In the genomic region with DNA sequence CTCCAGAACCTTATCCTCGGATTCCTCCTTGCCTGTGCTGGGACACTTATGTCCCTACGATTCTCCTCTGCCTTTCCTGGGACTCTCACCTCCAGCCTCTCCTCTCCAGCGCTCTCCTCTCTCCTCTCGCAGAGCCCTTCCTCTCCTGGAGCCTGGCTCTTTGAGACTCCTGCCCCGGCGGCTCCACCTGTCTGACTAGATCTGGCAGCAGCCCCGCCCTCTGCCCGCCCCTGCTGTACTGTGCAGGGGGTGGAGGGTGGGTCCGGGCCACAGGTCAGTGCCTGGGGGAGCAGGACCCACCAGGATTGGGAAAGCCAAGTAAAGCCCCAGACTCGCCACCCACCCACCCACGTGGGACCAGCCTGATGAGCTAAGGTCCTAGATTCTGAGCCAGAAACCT, we compare ENCODE assay signal across 8 cellular contexts. TPM values are rescaled to one million over a fixed set of nuclear protein-coding genes. Genes with fewer than 3 reads are reported as not detected.
DNase-seq lines count a peak whose midpoint lies in the region; ATAC-seq and TF ChIP-seq lines count a peak whose summit lies in the region.

No MANE protein-coding gene starts in this region.

- TF ChIP-seq CTCF in suprapubic skin (IDR thresholded peaks at IDR 0.05) = no peak
- TF ChIP-seq CTCF in GM10248 (IDR thresholded peaks at IDR 0.05; ENCODE audit: control extremely low read depth, extremely low read depth, low read depth, missing control alignments) = no peak

- peak; percentile 37 for DNase-seq in activated CD4-positive, alpha-beta T cell treated with anti-CD3 and anti-CD28 coated beads for 48 hours
- no peak for DNase-seq in activated CD4-positive, alpha-beta T cell treated with anti-CD3 and anti-CD28 coated beads for 1 hour
- no peak for DNase-seq in activated T-helper 2 cell treated with anti-CD3 and anti-CD28 coated beads, Interferon-gamma antibody, Interleukin-2, Interleukin-4, amounts not matched to agents 10 μg/mL and 5 μg/mL and 100 μg/mL, durations not matched to agents 14 hours and 24 hours and 36 hours (ENCODE audit: low spot score)
- DNase-seq in iPS-NIHi11 (ENCODE audit: low spot score) = peak; percentile 59
- peak in 1 of 2 donors; percentile 77 for DNase-seq in suprapubic skin (ENCODE audit: low spot score in 2 of 2)
- no peak for DNase-seq in GM10248 (ENCODE audit: extremely low spot score)

- no peaks in the 10 kb centered on the region for H3K27me3 Mint-ChIP-seq in activated T-helper 2 cell treated with anti-CD3 and anti-CD28 coated beads, Interferon-gamma antibody, Interleukin-2, Interleukin-4, amounts not matched to agents 10 μg/mL and 5 μg/mL and 100 μg/mL, durations not matched to agents 14 hours and 24 hours and 36 hours (ENCODE audit: low read depth)

- no peaks in the 10 kb centered on the region for H3K27me3 ChIP-seq in suprapubic skin

- H3K9me3 Mint-ChIP-seq in activated T-helper 2 cell treated with anti-CD3 and anti-CD28 coated beads, Interferon-gamma antibody, Interleukin-2, Interleukin-4, amounts not matched to agents 10 μg/mL and 5 μg/mL and 100 μg/mL, durations not matched to agents 14 hours and 24 hours and 36 hours = no peaks in the 10 kb centered on the region

- CTCF ChIA-PET in GM10248 (lab: Yijun Ruan, JAX) = interaction anchor here (2.7 kb wide), 1 partner anchor 8 kb away, joined by 11 read pairs; the partner anchor contains the start of gene CDC20

- peaks cover 38% of the 10 kb centered on the region for H3K4me1 ChIP-seq in suprapubic skin

- no peak for TF ChIP-seq POLR2A in suprapubic skin (IDR thresholded peaks at IDR 0.05)

- WGBS in suprapubic skin = 38% methylated on average over 9 of the region's 11 CpGs

- POLR2A ChIA-PET in GM10248 (lab: Yijun Ruan, JAX) = interaction anchor here (0.6 to 2.0 kb wide), 2 partner anchors 8 to 76 kb away, joined by 6 to 13 read pairs; partner anchors contain the start of gene CDC20

- H3K9me3 ChIP-seq in suprapubic skin = no peaks in the 10 kb centered on the region

- no peak for TF ChIP-seq EP300 in suprapubic skin (IDR thresholded peaks at IDR 0.05)

- H3K36me3 Mint-ChIP-seq in activated T-helper 2 cell treated with anti-CD3 and anti-CD28 coated beads, Interferon-gamma antibody, Interleukin-2, Interleukin-4, amounts not matched to agents 10 μg/mL and 5 μg/mL and 100 μg/mL, durations not matched to agents 14 hours and 24 hours and 36 hours (ENCODE audit: low read depth) = peaks cover 63% of the 10 kb centered on the region

- ATAC-seq in HG03354 (IDR thresholded peaks at IDR 0.05; ENCODE audit: poor library complexity, severe bottlenecking, unreplicated experiment) (no peak), HG03025 (IDR thresholded peaks at IDR 0.05; ENCODE audit: low FRiP score, unreplicated experiment) (no peak)

- H3K4me3 Mint-ChIP-seq in activated T-helper 2 cell treated with anti-CD3 and anti-CD28 coated beads, Interferon-gamma antibody, Interleukin-2, Interleukin-4, amounts not matched to agents 10 μg/mL and 5 μg/mL and 100 μg/mL, durations not matched to agents 14 hours and 24 hours and 36 hours (ENCODE audit: low read depth) = peak overlapping the region; percentile 91

- H3K27ac Mint-ChIP-seq in activated T-helper 2 cell treated with anti-CD3 and anti-CD28 coated beads, Interferon-gamma antibody, Interleukin-2, Interleukin-4, amounts not matched to agents 10 μg/mL and 5 μg/mL and 100 μg/mL, durations not matched to agents 14 hours and 24 hours and 36 hours = peak overlapping the region; percentile 46

- intact Hi-C loops in activated T-helper 2 cell treated with anti-CD3 and anti-CD28 coated beads, Interferon-gamma antibody, Interleukin-2, Interleukin-4, amounts not matched to agents 10 μg/mL and 5 μg/mL and 100 μg/mL, durations not matched to agents 14 hours and 24 hours and 36 hours (cut with micrococcal nuclease) = loop anchor here (5.0 to 10.0 kb wide), 3 partner anchors 89 to 681 kb away; partner anchors contain the start of genes CFAP57, EBNA1BP2, HYI and YBX1

- peaks cover 47% of the 10 kb centered on the region for H3K4me1 Mint-ChIP-seq in activated T-helper 2 cell treated with anti-CD3 and anti-CD28 coated beads, Interferon-gamma antibody, Interleukin-2, Interleukin-4, amounts not matched to agents 10 μg/mL and 5 μg/mL and 100 μg/mL, durations not matched to agents 14 hours and 24 hours and 36 hours (ENCODE audit: low read depth)

- peak overlapping the region; percentile 96 for H3K27ac ChIP-seq in suprapubic skin

- peaks cover 44% of the 10 kb centered on the region for H3K36me3 ChIP-seq in suprapubic skin

- H3K4me3 ChIP-seq in suprapubic skin = peak overlapping the region; percentile 80

RNA-seq across cellular contexts. Expression of gene ELOVL1, which starts 1.6 kb away (rescaled TPM):
- total RNA-seq in activated T-helper 2 cell treated with anti-CD3 and anti-CD28 coated beads, Interferon-gamma antibody, Interleukin-2, Interleukin-4, amounts not matched to agents 10 μg/mL and 5 μg/mL and 100 μg/mL, durations not matched to agents 14 hours and 24 hours and 36 hours = 82.7 and 83.6 TPM in 2 replicates
- total RNA-seq in suprapubic skin = 100 to 1,000 TPM; 149 to 434 (median 349) TPM

RNA-seq across cellular contexts. Expression of gene CDC20, which starts 7.4 kb away (rescaled TPM):
- total RNA-seq in activated T-helper 2 cell treated with anti-CD3 and anti-CD28 coated beads, Interferon-gamma antibody, Interleukin-2, Interleukin-4, amounts not matched to agents 10 μg/mL and 5 μg/mL and 100 μg/mL, durations not matched to agents 14 hours and 24 hours and 36 hours = 125 and 128 TPM in 2 replicates
- 10 to 100 TPM in 1 of 4 donors, 1 to 10 TPM in 3; 5.8 to 11.6 (median 7.8) TPM for total RNA-seq in suprapubic skin

RNA-seq across cellular contexts. Expression of gene MED8, which starts 23.4 kb away (rescaled TPM):
- total RNA-seq in activated T-helper 2 cell treated with anti-CD3 and anti-CD28 coated beads, Interferon-gamma antibody, Interleukin-2, Interleukin-4, amounts not matched to agents 10 μg/mL and 5 μg/mL and 100 μg/mL, durations not matched to agents 14 hours and 24 hours and 36 hours = 40.8 and 41.6 TPM in 2 replicates
- total RNA-seq in suprapubic skin = 10 to 100 TPM; 26.8 to 43.2 (median 40.3) TPM

RNA-seq across cellular contexts. Expression of gene SZT2, which starts 23.5 kb away (rescaled TPM):
- 56.6 and 58.4 TPM in 2 replicates for total RNA-seq in activated T-helper 2 cell treated with anti-CD3 and anti-CD28 coated beads, Interferon-gamma antibody, Interleukin-2, Interleukin-4, amounts not matched to agents 10 μg/mL and 5 μg/mL and 100 μg/mL, durations not matched to agents 14 hours and 24 hours and 36 hours
- total RNA-seq in suprapubic skin = 100 to 1,000 TPM in 1 of 4 donors, 10 to 100 TPM in 3; 44.2 to 132 (median 65.5) TPM

RNA-seq across cellular contexts. Expression of gene MPL, which starts 28.6 kb away (rescaled TPM):
- total RNA-seq in activated T-helper 2 cell treated with anti-CD3 and anti-CD28 coated beads, Interferon-gamma antibody, Interleukin-2, Interleukin-4, amounts not matched to agents 10 μg/mL and 5 μg/mL and 100 μg/mL, durations not matched to agents 14 hours and 24 hours and 36 hours = not detected in 2 replicates
- not detected for total RNA-seq in suprapubic skin

Comparison
In these comparisons a context has a peak if more than half of its experiments do, and no peak if none do; other contexts are left out.
1. DNase-seq: peak in activated CD4-positive, alpha-beta T cell treated with anti-CD3 and anti-CD28 coated beads for 48 hours (single experiment) and iPS-NIHi11 (single experiment); none in activated CD4-positive, alpha-beta T cell treated with anti-CD3 and anti-CD28 coated beads for 1 hour (single experiment), activated T-helper 2 cell treated with anti-CD3 and anti-CD28 coated beads, Interferon-gamma antibody, Interleukin-2, Interleukin-4, amounts not matched to agents 10 μg/mL and 5 μg/mL and 100 μg/mL, durations not matched to agents 14 hours and 24 hours and 36 hours (single experiment) and GM10248 (single experiment).